Comparison of ENCODE assay signal across 10 cellular contexts in the genomic region with DNA sequence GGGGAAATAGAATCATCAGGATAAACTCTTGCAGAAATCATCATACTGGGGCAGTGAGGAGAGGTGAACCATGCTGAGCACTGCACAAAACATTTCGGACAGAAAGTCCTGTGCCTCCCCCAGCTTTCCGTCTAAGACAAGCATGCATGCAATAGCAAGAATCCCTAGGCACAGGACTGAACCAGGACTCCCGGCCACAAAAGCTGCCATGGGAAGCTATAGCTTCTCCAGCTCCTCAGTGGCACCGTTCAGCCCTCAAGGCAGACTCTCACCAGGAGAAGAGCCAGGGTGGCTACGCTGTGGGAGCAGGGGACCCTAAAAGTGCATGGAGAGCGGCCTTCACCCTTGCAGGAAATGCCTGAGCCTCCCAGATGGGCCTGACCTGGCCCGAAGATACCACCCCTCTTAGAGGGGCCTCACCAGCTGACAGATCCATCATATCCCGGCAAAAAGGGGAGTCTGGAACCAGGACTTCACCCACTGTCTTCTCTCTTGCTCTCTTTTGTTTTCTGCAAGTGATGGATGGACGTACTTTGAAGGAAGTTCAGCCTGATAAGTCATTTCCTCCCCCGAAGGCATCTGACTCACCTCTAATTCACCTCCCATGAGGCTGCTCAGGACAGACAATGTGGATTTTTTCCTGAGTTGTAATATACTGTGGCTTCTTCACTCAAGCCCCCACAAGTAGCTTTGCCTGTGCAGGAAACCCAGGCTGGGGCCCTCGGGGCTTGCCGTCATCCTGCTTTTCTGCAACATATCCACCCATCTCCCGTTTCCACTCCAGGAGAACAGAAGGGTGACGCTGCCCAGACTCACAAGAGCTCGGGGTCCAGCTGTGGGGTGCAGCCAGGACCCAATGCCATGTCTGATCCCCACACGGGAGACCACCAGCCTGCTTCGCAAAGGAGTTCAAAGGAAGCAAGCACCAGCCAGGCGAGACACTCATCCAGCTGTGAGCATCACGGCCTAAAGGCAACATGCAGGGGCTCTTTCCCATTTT.
DNase-seq lines count a peak whose midpoint lies in the region; ATAC-seq and TF ChIP-seq lines count a peak whose summit lies in the region.
"Had no signal": no experiment of that assay in that cellular context is flagged by ENCODE, and none has a peak within 500 bp of the region (broad histone marks: within the 10 kb centered on the region; RNA-seq: fewer than 3 reads in every experiment).

No MANE protein-coding gene starts in this region.

- peak overlapping the region; percentile 71 for H3K4me2 ChIP-seq in SK-N-SH
- peak overlapping the region; percentile 60 for H3K4me2 ChIP-seq in skeletal muscle satellite cell (ENCODE audit: low read length)

- 35% methylated on average over 15 of the region's 19 CpGs for WGBS in SK-N-SH (ENCODE audit: low lambda C conversion rate)
- 73 to 85% methylated on average over 19 of the region's 19 CpGs for WGBS in sigmoid colon, 2 donors

- H3K9me3 Mint-ChIP-seq in activated T-cell treated with anti-CD3 and anti-CD28 coated beads, Interleukin-2, amount 50 U/mL, for 72 hours, result no peaks in the 10 kb centered on the region
- H3K9me3 Mint-ChIP-seq: effector memory CD8-positive, alpha-beta T cell had no signal

- no peaks in the 10 kb centered on the region for H3K36me3 Mint-ChIP-seq in activated T-cell treated with anti-CD3 and anti-CD28 coated beads, Interleukin-2, amount 50 U/mL, for 72 hours (ENCODE audit: insufficient read depth in 2 of 2)

- H3K4me1 ChIP-seq in SK-N-SH (ENCODE audit: control insufficient read depth in 1 of 2, insufficient read depth in 2 of 2, low read depth in 1 of 2, low read length in 1 of 2), result peaks cover 25 to 49% of the 10 kb centered on the region in 2 experiments
- peaks cover 27% of the 10 kb centered on the region for H3K4me1 ChIP-seq in skeletal muscle satellite cell (ENCODE audit: control insufficient read depth, insufficient read depth, low read length)
- H3K4me1 ChIP-seq in sigmoid colon, result no peaks in the 10 kb centered on the region

- H2AFZ ChIP-seq in SK-N-SH (ENCODE audit: low read depth), result peak overlapping the region; percentile 86

- intact Hi-C loops in sigmoid colon (cut with DNase I), result no loop called here

- peaks cover 6% of the 10 kb centered on the region for H3F3A ChIP-seq in SK-N-SH (replicated peaks; ENCODE audit: insufficient read depth)

- no peak for TF ChIP-seq POLR2A in sigmoid colon (IDR thresholded peaks at IDR 0.05)

- no peak for TF ChIP-seq CTCF in SK-N-SH (IDR thresholded peaks at IDR 0.05)
- TF ChIP-seq CTCF in fibroblast of pulmonary artery (IDR thresholded peaks at IDR 0.05; ENCODE audit: low read length, missing control alignments), result no peak
- TF ChIP-seq CTCF in sigmoid colon (IDR thresholded peaks at IDR 0.05), result no peak

- peak overlapping the region; percentile 73 for H3K9ac ChIP-seq in SK-N-SH
- no peak overlapping the region for H3K9ac ChIP-seq in skeletal muscle satellite cell (ENCODE audit: low read depth, low read length)

- no peaks in the 10 kb centered on the region; the same call in 1 of the 2 replicates for H3K79me2 ChIP-seq in SK-N-SH (ENCODE audit: insufficient read depth)

- TF ChIP-seq EP300 in SK-N-SH (IDR thresholded peaks at IDR 0.05; ENCODE audit: borderline replicate concordance in 1 of 2, low read depth in 1 of 2, low read length in 1 of 2) (peak; percentile 5 to 76; a peak in 2 of 4 replicates), sigmoid colon (IDR thresholded peaks at IDR 0.05) (no peak)

- H3K4me3 ChIP-seq in SK-N-SH (ENCODE audit: low read depth in 2 of 2, low read length in 1 of 2) (peak overlapping the region in 1 of 2 experiments; percentile 29; a peak in 2 of 4 replicates), fibroblast of pulmonary artery (replicated peaks; ENCODE audit: low read depth, low read length) (no peak overlapping the region), skeletal muscle satellite cell (ENCODE audit: low read length) (peak overlapping the region; percentile 24), sigmoid colon (no peak overlapping the region)

- DNase-seq in activated T-cell treated with anti-CD3 and anti-CD28 coated beads, Interleukin-2, amount 50 U/mL, for 72 hours, result no peak
- no peak for DNase-seq in activated T-cell treated with anti-CD3 and anti-CD28 coated beads for 4 hours
- DNase-seq in SK-N-SH, result no peak
- DNase-seq in fibroblast of pulmonary artery (ENCODE audit: low read depth), result peak; percentile 82
- no peak for DNase-seq in sigmoid colon
- DNase-seq in mesenteric fat pad (ENCODE audit: low spot score), result no peak
- no peak for DNase-seq in activated CD8-positive, alpha-beta memory T cell treated with anti-CD3 and anti-CD28 coated beads for 24 hours
- DNase-seq: effector memory CD8-positive, alpha-beta T cell had no signal

- H3K27ac Mint-ChIP-seq in activated T-cell treated with anti-CD3 and anti-CD28 coated beads, Interleukin-2, amount 50 U/mL, for 72 hours, result no peak overlapping the region
- H3K27ac Mint-ChIP-seq: B cell; effector memory CD8-positive, alpha-beta T cell had no signal

- peaks cover 9% of the 10 kb centered on the region for H3K4me1 Mint-ChIP-seq in activated T-cell treated with anti-CD3 and anti-CD28 coated beads, Interleukin-2, amount 50 U/mL, for 72 hours (ENCODE audit: low read depth)

- H3K27ac ChIP-seq in SK-N-SH (ENCODE audit: low read depth in 2 of 2, low read length in 1 of 2) (peak overlapping the region; percentile 82 to 95), sigmoid colon (no peak overlapping the region)

- H3K27me3 ChIP-seq in SK-N-SH (ENCODE audit: insufficient read depth), result no peaks in the 10 kb centered on the region
- H3K27me3 ChIP-seq in skeletal muscle satellite cell (ENCODE audit: control insufficient read depth, insufficient read depth, low read length), result no peaks in the 10 kb centered on the region
- no peaks in the 10 kb centered on the region for H3K27me3 ChIP-seq in sigmoid colon

- no peak overlapping the region for H3K4me3 Mint-ChIP-seq in activated T-cell treated with anti-CD3 and anti-CD28 coated beads, Interleukin-2, amount 50 U/mL, for 72 hours
- H3K4me3 Mint-ChIP-seq: effector memory CD8-positive, alpha-beta T cell had no signal

- H3K9me3 ChIP-seq in SK-N-SH, result no peaks in the 10 kb centered on the region
- H3K9me3 ChIP-seq in skeletal muscle satellite cell (replicated peaks; ENCODE audit: low read length), result no peaks in the 10 kb centered on the region
- H3K9me3 ChIP-seq in sigmoid colon, result no peaks in the 10 kb centered on the region

- no peaks in the 10 kb centered on the region for H3K27me3 Mint-ChIP-seq in activated T-cell treated with anti-CD3 and anti-CD28 coated beads, Interleukin-2, amount 50 U/mL, for 72 hours (ENCODE audit: low read depth)

- H3K36me3 ChIP-seq in SK-N-SH (replicated peaks in 1 of 2; ENCODE audit: control insufficient read depth in 1 of 2, insufficient read depth in 2 of 2, low read length in 1 of 2) (no peaks in the 10 kb centered on the region), skeletal muscle satellite cell (ENCODE audit: insufficient read depth, low read length) (no peaks in the 10 kb centered on the region), sigmoid colon (no peaks in the 10 kb centered on the region)

- ATAC-seq in activated T-cell treated with anti-CD3 and anti-CD28 coated beads, Interleukin-2, amount 50 U/mL, for 72 hours (replicated peaks in 1 of 2), result peak; percentile 57 to 65
- ATAC-seq: effector memory CD8-positive, alpha-beta T cell had no signal

- no peaks in the 10 kb centered on the region for H3K9me2 ChIP-seq in SK-N-SH

- CTCF ChIA-PET in SK-N-SH (lab: Yijun Ruan, JAX), result interaction anchor here (0.6 to 7.8 kb wide), 8 partner anchors 11 to 153 kb away, joined by 3 to 64 read pairs (median 3); no protein-coding TSS in a partner anchor

- TF ChIP-seq RAD21 in SK-N-SH (IDR thresholded peaks at IDR 0.05; ENCODE audit: low read length), result no peak

- H4K20me1 ChIP-seq in SK-N-SH (ENCODE audit: insufficient read depth), result no peaks in the 10 kb centered on the region

- POLR2A ChIA-PET in SK-N-SH (lab: Yijun Ruan, JAX), result no interaction called here

TF ChIP-seq in SK-N-SH, 30 proteins besides CTCF, POLR2A, EP300 and RAD21 (continues in another document):
- no peak for TF ChIP-seq SIN3A (IDR thresholded peaks at IDR 0.05; ENCODE audit: borderline replicate concordance, low read depth, low read length)
- TF ChIP-seq NFIC (IDR thresholded peaks at IDR 0.05; ENCODE audit: borderline replicate concordance), result peak; percentile 30; the same call in 1 of the 2 replicates
- TF ChIP-seq MXI1 (IDR thresholded peaks at IDR 0.05; ENCODE audit: low read depth, low read length), result no peak
- TF ChIP-seq FOSL2 (IDR thresholded peaks at IDR 0.05; ENCODE audit: borderline replicate concordance, low read depth), result peak; percentile 96
- 0 out of 2 replicates have a peak, but pooled peaks have one; percentile 37 for TF ChIP-seq FOXM1 (IDR thresholded peaks at IDR 0.05; ENCODE audit: low read depth)
- TF ChIP-seq, protein P1, sequence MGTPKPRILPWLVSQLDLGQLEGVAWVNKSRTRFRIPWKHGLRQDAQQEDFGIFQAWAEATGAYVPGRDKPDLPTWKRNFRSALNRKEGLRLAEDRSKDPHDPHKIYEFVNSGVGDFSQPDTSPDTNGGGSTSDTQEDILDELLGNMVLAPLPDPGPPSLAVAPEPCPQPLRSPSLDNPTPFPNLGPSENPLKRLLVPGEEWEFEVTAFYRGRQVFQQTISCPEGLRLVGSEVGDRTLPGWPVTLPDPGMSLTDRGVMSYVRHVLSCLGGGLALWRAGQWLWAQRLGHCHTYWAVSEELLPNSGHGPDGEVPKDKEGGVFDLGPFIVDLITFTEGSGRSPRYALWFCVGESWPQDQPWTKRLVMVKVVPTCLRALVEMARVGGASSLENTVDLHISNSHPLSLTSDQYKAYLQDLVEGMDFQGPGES (IDR thresholded peaks at IDR 0.05; ENCODE audit: low read depth, low read length), result no peak
- TF ChIP-seq RXRA (IDR thresholded peaks at IDR 0.05; ENCODE audit: borderline replicate concordance, low read depth), result peak; percentile 86
- TF ChIP-seq YY1 (IDR thresholded peaks at IDR 0.05; ENCODE audit: low read depth), result no peak
- TF ChIP-seq POLR2AphosphoS5 (IDR thresholded peaks at IDR 0.05; ENCODE audit: low read depth, low read length), result peak; percentile 63; the same call in 1 of the 2 replicates
- no peak for TF ChIP-seq GATA2 (CRISPR knock-in tag; IDR thresholded peaks at IDR 0.05)
- TF ChIP-seq, protein P2, sequence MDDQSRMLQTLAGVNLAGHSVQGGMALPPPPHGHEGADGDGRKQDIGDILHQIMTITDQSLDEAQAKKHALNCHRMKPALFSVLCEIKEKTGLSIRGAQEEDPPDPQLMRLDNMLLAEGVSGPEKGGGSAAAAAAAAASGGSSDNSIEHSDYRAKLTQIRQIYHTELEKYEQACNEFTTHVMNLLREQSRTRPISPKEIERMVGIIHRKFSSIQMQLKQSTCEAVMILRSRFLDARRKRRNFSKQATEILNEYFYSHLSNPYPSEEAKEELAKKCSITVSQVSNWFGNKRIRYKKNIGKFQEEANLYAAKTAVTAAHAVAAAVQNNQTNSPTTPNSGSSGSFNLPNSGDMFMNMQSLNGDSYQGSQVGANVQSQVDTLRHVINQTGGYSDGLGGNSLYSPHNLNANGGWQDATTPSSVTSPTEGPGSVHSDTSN (IDR thresholded peaks at IDR 0.05), result peak; percentile 91
- 0 out of 2 replicates have a peak, but pooled peaks have one; percentile 44 for TF ChIP-seq TEAD4 (IDR thresholded peaks at IDR 0.05; ENCODE audit: borderline replicate concordance, insufficient read depth)
- peak; percentile 82 for TF ChIP-seq JUND (IDR thresholded peaks at IDR 0.05)

Comparison
In these comparisons a context has a peak if more than half of its experiments do, and no peak if none do; other contexts are left out.
1. H3K27ac ChIP-seq: peak in SK-N-SH (2 of 2); none in sigmoid colon (0 of 4).